Comparison of ENCODE assay signal across 9 cellular contexts in the genomic region with DNA sequence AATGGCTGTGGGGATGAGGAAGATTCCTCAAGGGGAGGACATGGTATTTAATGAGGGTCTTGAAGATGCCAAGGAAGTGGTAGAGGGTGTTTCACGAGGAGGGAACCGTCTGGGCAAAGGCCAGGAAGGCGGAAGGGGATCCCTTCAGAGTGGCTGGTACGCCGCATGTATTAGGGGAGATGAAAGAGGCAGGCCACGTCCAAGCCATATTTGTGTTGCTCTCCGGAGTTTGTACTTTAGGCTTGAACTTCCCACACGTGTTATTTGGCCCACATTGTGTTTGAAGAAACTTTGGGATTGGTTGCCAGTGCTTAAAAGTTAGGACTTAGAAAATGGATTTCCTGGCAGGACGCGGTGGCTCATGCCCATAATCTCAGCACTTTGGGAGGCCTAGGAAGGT. TPM values are rescaled to one million over a fixed set of nuclear protein-coding genes. Genes with fewer than 3 reads are reported as not detected.
DNase-seq lines count a peak whose midpoint lies in the region; ATAC-seq, FAIRE-seq and TF ChIP-seq lines count a peak whose summit lies in the region.
"Had no signal": no experiment of that assay in that cellular context is flagged by ENCODE, and none has a peak within 500 bp of the region (broad histone marks: within the 10 kb centered on the region; RNA-seq: fewer than 3 reads in every experiment).

No MANE protein-coding gene starts in this region.

- TF ChIP-seq CTCF in GM12864 (IDR thresholded peaks at IDR 0.05; ENCODE audit: low read depth, low read length, missing control alignments) (no peak), RWPE1 (conservative IDR thresholded peaks at IDR 0.05; ENCODE audit: low read depth) (no peak), esophagus muscularis mucosa (IDR thresholded peaks at IDR 0.05) (no peak), progenitor cell of endocrine pancreas (IDR thresholded peaks at IDR 0.05; ENCODE audit: unreplicated experiment) (no peak)

- H3K4me3 ChIP-seq in GM12864 (ENCODE audit: low read depth, low read length), result peak overlapping the region; percentile 68
- H3K4me3 ChIP-seq in esophagus muscularis mucosa, result peak overlapping the region; percentile 62 to 90 (median 80)

- peaks cover 8 to 25% (median 17%) of the 10 kb centered on the region in 4 donors for H3K4me1 ChIP-seq in esophagus muscularis mucosa

- POLR2A ChIA-PET in RWPE1 (lab: Yijun Ruan, JAX; ENCODE audit: low non-redundant PET), result no interaction called here

- TF ChIP-seq POLR2A in esophagus muscularis mucosa (IDR thresholded peaks at IDR 0.05; ENCODE audit: low read depth), result no peak
- no peak for TF ChIP-seq POLR2A in GM12891 (IDR thresholded peaks at IDR 0.05; ENCODE audit: low read depth, low read length)

- H3K9me3 ChIP-seq in esophagus muscularis mucosa, result no peaks in the 10 kb centered on the region

- H3K4me1 Mint-ChIP-seq in progenitor cell of endocrine pancreas (ENCODE audit: low read depth), result peaks cover 4% of the 10 kb centered on the region

- H3K36me3 Mint-ChIP-seq in progenitor cell of endocrine pancreas (ENCODE audit: insufficient read depth), result no peaks in the 10 kb centered on the region

- H3K4me3 Mint-ChIP-seq in progenitor cell of endocrine pancreas (ENCODE audit: low read depth), result peak overlapping the region; percentile 95

- ATAC-seq in HG02870 (IDR thresholded peaks at IDR 0.05; ENCODE audit: unreplicated experiment), result no peak

- TF ChIP-seq EP300 in esophagus muscularis mucosa (IDR thresholded peaks at IDR 0.05), result no peak

- CTCF ChIA-PET in RWPE1 (lab: Yijun Ruan, JAX), result no interaction called here

- no peak for FAIRE-seq in GM12891 (lab: Jason Lieb, UNC)

- peak overlapping the region; percentile 97 for H3K27ac Mint-ChIP-seq in progenitor cell of endocrine pancreas

- H3K27me3 ChIP-seq in esophagus muscularis mucosa, result no peaks in the 10 kb centered on the region

- H3K36me3 ChIP-seq in esophagus muscularis mucosa, result no peaks in the 10 kb centered on the region

- no peak for DNase-seq in GM12864 (ENCODE audit: low read depth)
- no peak for DNase-seq in RWPE1 (ENCODE audit: low spot score)
- DNase-seq in esophagus muscularis mucosa (ENCODE audit: extremely low spot score), result no peak
- no peak for DNase-seq in progenitor cell of endocrine pancreas (ENCODE audit: low spot score, unreplicated experiment)
- DNase-seq in DMS114 treated with DMSO at 0.1 percent for 48 hours (lab: John Stamatoyannopoulos, UW; ENCODE audit: unreplicated experiment), result no peak
- DNase-seq in GM12891 (ENCODE audit: insufficient read length, low spot score), result no peak
- no peak for DNase-seq in D341Med (ENCODE audit: low spot score)

- no peaks in the 10 kb centered on the region for H3K27me3 Mint-ChIP-seq in progenitor cell of endocrine pancreas

- 71% methylated on average over 10 of the region's 10 CpGs for WGBS in esophagus muscularis mucosa

- H3K9me3 Mint-ChIP-seq in progenitor cell of endocrine pancreas (ENCODE audit: low read depth), result no peaks in the 10 kb centered on the region

- peak overlapping the region; percentile 75; the same call in 1 of the 2 replicates for H3K27ac ChIP-seq in RWPE1
- peak overlapping the region; percentile 83 to 90 (median 87) for H3K27ac ChIP-seq in esophagus muscularis mucosa (replicated peaks in 1 of 4)

- intact Hi-C loops in esophagus muscularis mucosa (cut with DNase I), result no loop called here

TF ChIP-seq in GM12891, 5 proteins besides CTCF, POLR2A, EP300 and RAD21:
- TF ChIP-seq PAX5 (IDR thresholded peaks at IDR 0.05; ENCODE audit: insufficient read depth, low read length, severe bottlenecking) (no peak), SPI1 (IDR thresholded peaks at IDR 0.05; ENCODE audit: low read depth, low read length) (no peak), POU2F2 (IDR thresholded peaks at IDR 0.05; ENCODE audit: low read depth, low read length) (no peak), TAF1 (IDR thresholded peaks at IDR 0.05; ENCODE audit: low read depth, low read length) (no peak), POLR2AphosphoS5 (IDR thresholded peaks at IDR 0.05; ENCODE audit: low read depth, low read length) (no peak)

RNA-seq across cellular contexts. Expression of gene FXN, which starts 1.2 kb away (rescaled TPM):
- 10 to 100 TPM in 2 of 4 donors, 1 to 10 TPM in 2; 4.2 to 15.2 (median 9.6) TPM for total RNA-seq in esophagus muscularis mucosa
- total RNA-seq in progenitor cell of endocrine pancreas, result 25.7 and 28.6 TPM in 2 replicates
- 12.8 TPM for polyA plus RNA-seq in GM12891 (2012; ENCODE audit: low read depth, missing spikeins)

RNA-seq across cellular contexts. Expression of gene PRKACG, which starts 22.9 kb away (rescaled TPM):
- total RNA-seq in esophagus muscularis mucosa, result not detected
- total RNA-seq in progenitor cell of endocrine pancreas, result not detected in 2 replicates
- not detected for polyA plus RNA-seq in GM12891 (2012; ENCODE audit: low read depth, missing spikeins)
- total RNA-seq: pulmonary artery endothelial cell had no signal
